ENCODE assay signal across 1 cellular context in genomic region chr14:85319998-85320397, GRCh38.
TF ChIP-seq lines count a peak whose summit lies in the region.

No MANE protein-coding gene starts in this region.

TF ChIP-seq in H1, 55 proteins besides CTCF, POLR2A, EP300 and RAD21:
- no peak for TF ChIP-seq FOSL1 (IDR thresholded peaks at IDR 0.05; ENCODE audit: insufficient read depth, low read depth, low read length)
- no peak for TF ChIP-seq TBP (IDR thresholded peaks at IDR 0.05; ENCODE audit: low read depth, low read length)
- TF ChIP-seq SIX5 (IDR thresholded peaks at IDR 0.05; ENCODE audit: low read depth, low read length), result no peak
- no peak for TF ChIP-seq BCL11A (IDR thresholded peaks at IDR 0.05; ENCODE audit: low read depth in 2 of 2, low read length in 2 of 2)
- TF ChIP-seq KDM1A (IDR thresholded peaks at IDR 0.05; ENCODE audit: borderline replicate concordance, low read length), result no peak
